In genomic region chr6:147087641-147088040, GRCh38 we compare ENCODE assay signal across 23 cellular contexts.
"Had no signal": no experiment of that assay in that cellular context is flagged by ENCODE, and none has a peak within 500 bp of the region (broad histone marks: within the 10 kb centered on the region; RNA-seq: fewer than 3 reads in every experiment).

No MANE protein-coding gene starts in this region.

- H3K36me3 ChIP-seq: esophagus squamous epithelium, gastroesophageal sphincter, neutrophil, tibial nerve, upper lobe of right lung, vagina had no signal

- H3K27me3 ChIP-seq: esophagus squamous epithelium, gastroesophageal sphincter, hepatocyte, neutrophil, testis, tibial nerve, upper lobe of right lung, vagina had no signal

- H3K4me1 Mint-ChIP-seq: stimulated activated effector memory CD8-positive, alpha-beta T cell treated with anti-CD3 and anti-CD28 coated beads, Interleukin-12 subunit alpha, Interleukin-12 subunit beta, amount 100 ng/mL, for 72 hours had no signal

- H3K4me2 ChIP-seq: hepatocyte had no signal

- H3K27ac Mint-ChIP-seq: naive thymus-derived CD8-positive, alpha-beta T cell; stimulated activated effector memory CD8-positive, alpha-beta T cell treated with anti-CD3 and anti-CD28 coated beads, Interleukin-12 subunit alpha, Interleukin-12 subunit beta, amount 100 ng/mL, for 72 hours had no signal

- H2AFZ ChIP-seq: hepatocyte had no signal

- DNase-seq: central memory CD4-positive, alpha-beta T cell; dermis blood vessel endothelial cell; esophagus squamous epithelium; foreskin fibroblast; kidney; left colon; left ventricle myocardium superior; mesenchymal stem cell; naive thymus-derived CD8-positive, alpha-beta T cell; posterior cingulate gyrus; right cardiac atrium; stimulated activated CD4-positive, alpha-beta T cell treated with anti-CD3 and anti-CD28 coated beads, Interleukin-4, amount 100 ng/mL, for 1 hour; stimulated activated CD8-positive, alpha-beta memory T cell treated with anti-CD3 and anti-CD28 coated beads, Interleukin-4, amount 100 ng/mL, for 48 hours; stimulated activated naive CD8-positive, alpha-beta T cell treated with anti-CD3 and anti-CD28 coated beads, Interleukin-15, Interleukin-2, amounts not matched to agents 100 U/mL and 50 U/mL, for 24 hours; testis; upper lobe of right lung had no signal

- H3K9me3 Mint-ChIP-seq: stimulated activated effector memory CD8-positive, alpha-beta T cell treated with anti-CD3 and anti-CD28 coated beads, Interleukin-12 subunit alpha, Interleukin-12 subunit beta, amount 100 ng/mL, for 72 hours had no signal

- H3K4me1 ChIP-seq: gastroesophageal sphincter, testis, tibial nerve, upper lobe of right lung, vagina had no signal

- H3K27ac ChIP-seq: esophagus squamous epithelium, gastroesophageal sphincter, hepatocyte, neutrophil, testis, tibial nerve, upper lobe of right lung, vagina had no signal

- H3K27me3 Mint-ChIP-seq: naive thymus-derived CD8-positive, alpha-beta T cell had no signal

- H3K4me3 Mint-ChIP-seq: naive thymus-derived CD8-positive, alpha-beta T cell; stimulated activated effector memory CD8-positive, alpha-beta T cell treated with anti-CD3 and anti-CD28 coated beads, Interleukin-12 subunit alpha, Interleukin-12 subunit beta, amount 100 ng/mL, for 72 hours had no signal

- H3K36me3 Mint-ChIP-seq: stimulated activated effector memory CD8-positive, alpha-beta T cell treated with anti-CD3 and anti-CD28 coated beads, Interleukin-12 subunit alpha, Interleukin-12 subunit beta, amount 100 ng/mL, for 72 hours had no signal

- H3K9me3 ChIP-seq: neutrophil, testis, upper lobe of right lung, vagina had no signal

- H3K79me2 ChIP-seq: hepatocyte had no signal

- H3K4me3 ChIP-seq: esophagus squamous epithelium, gastroesophageal sphincter, hepatocyte, lung, testis, tibial nerve, upper lobe of right lung, vagina had no signal
